Comparison of ENCODE assay signal across 12 cellular contexts in genomic region chr20:33827629-33828325, GRCh38. TPM values are rescaled to one million over a fixed set of nuclear protein-coding genes. Genes with fewer than 3 reads are reported as not detected.
DNase-seq lines count a peak whose midpoint lies in the region; ATAC-seq and TF ChIP-seq lines count a peak whose summit lies in the region.
"Had no signal": no experiment of that assay in that cellular context is flagged by ENCODE, and none has a peak within 500 bp of the region (broad histone marks: within the 10 kb centered on the region; RNA-seq: fewer than 3 reads in every experiment).

No MANE protein-coding gene starts in this region.

- TF ChIP-seq EP300 in transverse colon (IDR thresholded peaks at IDR 0.05; ENCODE audit: low read depth), result no peak

- TF ChIP-seq CTCF in activated B cell treated with CpG ODN at 0.5 μM for 24 hours (IDR thresholded peaks at IDR 0.05), result no peak
- no peak for TF ChIP-seq CTCF in transverse colon (IDR thresholded peaks at IDR 0.05)

- no peak for TF ChIP-seq POLR2A in transverse colon (IDR thresholded peaks at IDR 0.05)

- CTCF ChIA-PET in activated naive CD4-positive, alpha-beta T cell treated with anti-CD3 and anti-CD28 coated beads, Interleukin-2, amount 10 ng/mL, durations not matched to agents 7 days and 5 days (lab: Charles Lee), result interaction anchor here (1.3 kb wide), 1 partner anchor 302 kb away, joined by 4 read pairs; no protein-coding TSS in a partner anchor
- CTCF ChIA-PET in activated B cell treated with CpG ODN at 0.5 μM for 24 hours (lab: Charles Lee), result no interaction called here

- H3K36me3 ChIP-seq in muscle layer of colon (ENCODE audit: insufficient read depth, low read length), result no peaks in the 10 kb centered on the region
- no peaks in the 10 kb centered on the region for H3K36me3 ChIP-seq in transverse colon

- H3K4me3 ChIP-seq in muscle layer of colon (ENCODE audit: low read depth in 1 of 2, low read length in 2 of 2), result no peak overlapping the region
- H3K4me3 ChIP-seq in transverse colon, result no peak overlapping the region
- H3K4me3 ChIP-seq: A549 had no signal

- intact Hi-C loops in activated B cell treated with CpG ODN at 0.5 μM for 24 hours (cut with micrococcal nuclease), result loop anchor here (2.0 kb wide), 1 partner anchor 15 kb away; no protein-coding TSS in a partner anchor
- intact Hi-C loops in transverse colon (cut with DNase I; ENCODE audit: low total_unique reads), result no loop called here

- no peak overlapping the region for H3K9ac ChIP-seq in muscle layer of colon (ENCODE audit: low read length)
- H3K9ac ChIP-seq: parathyroid adenoma had no signal

- ATAC-seq in activated B cell treated with CpG ODN at 0.5 μM for 24 hours (ENCODE audit: low read depth), result no peak
- ATAC-seq in GM19397 (IDR thresholded peaks at IDR 0.05; ENCODE audit: unreplicated experiment), result no peak
- no peak for ATAC-seq in HG03342 (IDR thresholded peaks at IDR 0.05; ENCODE audit: unreplicated experiment)
- ATAC-seq: A549; activated naive CD4-positive, alpha-beta T cell treated with anti-CD3 and anti-CD28 coated beads, Interleukin-2, amount 50 U/mL, for 72 hours had no signal

- no peak overlapping the region for H3K4me3 Mint-ChIP-seq in activated naive CD4-positive, alpha-beta T cell treated with anti-CD3 and anti-CD28 coated beads, Interleukin-2, amount 10 ng/mL, durations not matched to agents 7 days and 5 days
- H3K4me3 Mint-ChIP-seq in activated B cell treated with CpG ODN at 0.5 μM for 24 hours, result peak overlapping the region; percentile 19

- H3K27ac ChIP-seq in muscle layer of colon (ENCODE audit: low read depth, low read length), result peak overlapping the region; percentile 63
- H3K27ac ChIP-seq in transverse colon, result peak overlapping the region; percentile 77 to 81 (median 79)
- H3K27ac ChIP-seq: A549 had no signal

- WGBS in transverse colon (ENCODE audit: low coverage in 1 of 2), 2 donors, result 77% methylated on average over 4 of the region's 4 CpGs; no CpG with 5 or more reads in 1 of the 2 donors

- H3K27me3 Mint-ChIP-seq in activated naive CD4-positive, alpha-beta T cell treated with anti-CD3 and anti-CD28 coated beads, Interleukin-2, amount 10 ng/mL, durations not matched to agents 7 days and 5 days, result no peaks in the 10 kb centered on the region
- H3K27me3 Mint-ChIP-seq in activated B cell treated with CpG ODN at 0.5 μM for 24 hours, result no peaks in the 10 kb centered on the region

- in situ Hi-C loops in transverse colon (cut with MboI; ENCODE audit: low pct_ligation_motif_present in 1 of 4, low pct_unique_long_range_greater_than_20kb in 1 of 4, low sequenced_read_pairs in 3 of 4), result no loop called here

- H3K27ac Mint-ChIP-seq in activated naive CD4-positive, alpha-beta T cell treated with anti-CD3 and anti-CD28 coated beads, Interleukin-2, amount 10 ng/mL, durations not matched to agents 7 days and 5 days, result peak overlapping the region; percentile 62
- peak overlapping the region; percentile 54 for H3K27ac Mint-ChIP-seq in activated B cell treated with CpG ODN at 0.5 μM for 24 hours

- POLR2A ChIA-PET in activated B cell treated with CpG ODN at 0.5 μM for 24 hours (lab: Charles Lee), result no interaction called here

- H3K4me1 ChIP-seq in muscle layer of colon (ENCODE audit: insufficient read depth, low read length) (peaks cover 82% of the 10 kb centered on the region), transverse colon (peaks cover 82 to 99% (median 88%) of the 10 kb centered on the region in 4 donors)

- peaks cover 57% of the 10 kb centered on the region for H3K4me1 Mint-ChIP-seq in activated naive CD4-positive, alpha-beta T cell treated with anti-CD3 and anti-CD28 coated beads, Interleukin-2, amount 10 ng/mL, durations not matched to agents 7 days and 5 days
- peaks cover 79% of the 10 kb centered on the region for H3K4me1 Mint-ChIP-seq in activated B cell treated with CpG ODN at 0.5 μM for 24 hours

- no peaks in the 10 kb centered on the region for H3K9me3 ChIP-seq in muscle layer of colon (ENCODE audit: low read length)
- H3K9me3 ChIP-seq in transverse colon, result no peaks in the 10 kb centered on the region
- H3K9me3 ChIP-seq: A549 had no signal

- H3K27me3 ChIP-seq in muscle layer of colon (ENCODE audit: control insufficient read depth in 1 of 2, insufficient read depth in 2 of 2, low read length in 2 of 2) (no peaks in the 10 kb centered on the region), transverse colon (no peaks in the 10 kb centered on the region)

- H3K36me3 Mint-ChIP-seq in activated naive CD4-positive, alpha-beta T cell treated with anti-CD3 and anti-CD28 coated beads, Interleukin-2, amount 10 ng/mL, durations not matched to agents 7 days and 5 days, result peaks cover 38% of the 10 kb centered on the region
- H3K36me3 Mint-ChIP-seq in activated B cell treated with CpG ODN at 0.5 μM for 24 hours (ENCODE audit: low read depth), result peaks cover 37% of the 10 kb centered on the region

- DNase-seq in activated naive CD4-positive, alpha-beta T cell treated with anti-CD3 and anti-CD28 coated beads, Interleukin-2, amount 10 ng/mL, durations not matched to agents 7 days and 5 days, result no peak
- no peak for DNase-seq in activated naive CD4-positive, alpha-beta T cell treated with anti-CD3 and anti-CD28 coated beads, Interleukin-2, amount 50 U/mL, for 16 hours
- DNase-seq in activated B cell treated with CpG ODN at 0.5 μM for 24 hours (no peak), transverse colon (no peak), COR-L47 (lab: John Stamatoyannopoulos, UW) (no peak)
- DNase-seq: NCI-H1694 treated with DMSO at 0.1 percent for 48 hours had no signal

- H3K9me3 Mint-ChIP-seq in activated naive CD4-positive, alpha-beta T cell treated with anti-CD3 and anti-CD28 coated beads, Interleukin-2, amount 10 ng/mL, durations not matched to agents 7 days and 5 days, result no peaks in the 10 kb centered on the region
- H3K9me3 Mint-ChIP-seq in activated B cell treated with CpG ODN at 0.5 μM for 24 hours, result no peaks in the 10 kb centered on the region
- H3K9me3 Mint-ChIP-seq: activated naive CD4-positive, alpha-beta T cell treated with anti-CD3 and anti-CD28 coated beads, Interleukin-2, amount 50 U/mL, for 72 hours had no signal

RNA-seq across cellular contexts. Expression of gene CHMP4B, which starts 16.6 kb away (rescaled TPM):
- total RNA-seq in activated B cell treated with CpG ODN at 0.5 μM for 24 hours (116 and 121 TPM in 2 replicates), transverse colon (100 to 1,000 TPM; 182 to 263 (median 213) TPM)
